9 cellular contexts compared by ENCODE assay signal in genomic region chr10:89373916-89374711, GRCh38. TPM values are rescaled to one million over a fixed set of nuclear protein-coding genes. Genes with fewer than 3 reads are reported as not detected.
DNase-seq lines count a peak whose midpoint lies in the region; ATAC-seq and TF ChIP-seq lines count a peak whose summit lies in the region.
"Had no signal": no experiment of that assay in that cellular context is flagged by ENCODE, and none has a peak within 500 bp of the region (broad histone marks: within the 10 kb centered on the region; RNA-seq: fewer than 3 reads in every experiment).

No MANE protein-coding gene starts in this region.

- no peak for TF ChIP-seq POLR2A in gastrocnemius medialis (IDR thresholded peaks at IDR 0.05)

- DNase-seq in GM03348 (ENCODE audit: low spot score) (peak; percentile 80), amniotic epithelial cell (ENCODE audit: low read depth) (peak; percentile 93), cardiac septum (ENCODE audit: low spot score) (peak; percentile 83), gastrocnemius medialis (peak; percentile 88 to 91), germinal center (ENCODE audit: low spot score) (no peak), GM19240 (ENCODE audit: insufficient read length, low spot score) (no peak), HuH-7.5 (ENCODE audit: low spot score) (no peak)

- peak; percentile 99 for ATAC-seq in gastrocnemius medialis
- no peak for ATAC-seq in HG03521 (IDR thresholded peaks at IDR 0.05; ENCODE audit: unreplicated experiment)
- ATAC-seq: HCT116 had no signal

- H3K9me3 ChIP-seq in gastrocnemius medialis = no peaks in the 10 kb centered on the region

- no peak overlapping the region for H3K4me3 ChIP-seq in gastrocnemius medialis

- peaks cover 18 to 22% of the 10 kb centered on the region in 2 donors for H3K4me1 ChIP-seq in gastrocnemius medialis

- in situ Hi-C loops in gastrocnemius medialis (cut with MboI; ENCODE audit: low sequenced_read_pairs in 4 of 4) = no loop called here

- H3K36me3 ChIP-seq in gastrocnemius medialis = no peaks in the 10 kb centered on the region

- H3K27me3 ChIP-seq in gastrocnemius medialis = no peaks in the 10 kb centered on the region

- TF ChIP-seq CTCF in gastrocnemius medialis (IDR thresholded peaks at IDR 0.05 in 4 of 5, conservative IDR thresholded peaks at IDR 0.05 in 1 of 5) = no peak

- intact Hi-C loops in cardiac septum (cut with DNase I) = loop anchor here (1.0 kb wide), 2 partner anchors 18 to 23 kb away; partner anchors contain the start of gene IFIT1
- intact Hi-C loops in gastrocnemius medialis (cut with DNase I; ENCODE audit: low total_unique reads) = loop anchor here (1.0 to 10.0 kb wide), 4 partner anchors 19 to 1851 kb away; partner anchors contain the start of genes IFIT1, IFIT5 and PCGF5

- H3K27ac ChIP-seq in gastrocnemius medialis = peak overlapping the region; percentile 76 to 91 (median 85)

RNA-seq across cellular contexts. Expression of gene IFIT1B, which starts 3.7 kb away (rescaled TPM):
- total RNA-seq in cardiac septum (0.81 TPM), gastrocnemius medialis (not detected)

RNA-seq across cellular contexts. Expression of gene IFIT1, which starts 18.3 kb away (rescaled TPM):
- total RNA-seq in cardiac septum (9.8 TPM), gastrocnemius medialis (1 to 10 TPM; 1.8 to 8.9 (median 3.0) TPM)

RNA-seq across cellular contexts. Expression of gene IFIT5, which starts 40.3 kb away (rescaled TPM):
- 11.5 TPM for total RNA-seq in cardiac septum
- 1 to 10 TPM; 2.4 to 5.5 (median 3.3) TPM for total RNA-seq in gastrocnemius medialis

RNA-seq across cellular contexts. Expression of gene IFIT3, which starts 46.3 kb away (rescaled TPM):
- total RNA-seq in cardiac septum (6.8 TPM), gastrocnemius medialis (1 to 10 TPM; 2.2 to 8.9 (median 3.7) TPM)

Comparison
In these comparisons a context has a peak if more than half of its experiments do, and no peak if none do; other contexts are left out.
1. DNase-seq: peak in GM03348 (single experiment), amniotic epithelial cell (single experiment), cardiac septum (single experiment) and gastrocnemius medialis (2 of 2); none in germinal center (single experiment), GM19240 (single experiment) and HuH-7.5 (single experiment).